16 cellular contexts compared by ENCODE assay signal in genomic region chr5:21391506-21391905, GRCh38.
DNase-seq lines count a peak whose midpoint lies in the region; ATAC-seq, FAIRE-seq and TF ChIP-seq lines count a peak whose summit lies in the region.
"Had no signal": no experiment of that assay in that cellular context is flagged by ENCODE, and none has a peak within 500 bp of the region (broad histone marks: within the 10 kb centered on the region; RNA-seq: fewer than 3 reads in every experiment).

No MANE protein-coding gene starts in this region.

- ATAC-seq in activated CD4-positive, CD25-positive, alpha-beta regulatory T cell treated with anti-CD3 and anti-CD28 coated beads, Interleukin-2, amount 50 U/mL, for 24 hours = no peak

- H3K9me3 ChIP-seq in small intestine (ENCODE audit: control insufficient read depth, low read depth) = no peaks in the 10 kb centered on the region
- H3K9me3 ChIP-seq: prostate gland, SJSA1 had no signal

- no peak overlapping the region for H3K4me3 ChIP-seq in cardiac fibroblast (replicated peaks in 1 of 2; ENCODE audit: low read depth in 2 of 2, low read length in 2 of 2)
- H3K4me3 ChIP-seq in small intestine (ENCODE audit: low read depth in 1 of 2, low read length in 2 of 2) = no peak overlapping the region
- H3K4me3 ChIP-seq: prostate gland, SJSA1 had no signal

- TF ChIP-seq CTCF in cardiac fibroblast (IDR thresholded peaks at IDR 0.05; ENCODE audit: low read depth, low read length) = no peak

- H3K36me3 ChIP-seq in small intestine (ENCODE audit: control insufficient read depth in 2 of 2, insufficient read depth in 2 of 2, low read length in 2 of 2) = no peaks in the 10 kb centered on the region
- H3K36me3 ChIP-seq: prostate gland, SJSA1 had no signal

- 54 to 72% (median 71%) methylated on average over 1 of the region's 1 CpG for WGBS in small intestine, 3 donors

- no peak overlapping the region for H3K27ac ChIP-seq in small intestine (ENCODE audit: low read depth in 1 of 2, low read length in 1 of 2)
- H3K27ac ChIP-seq: prostate gland, SJSA1 had no signal

- intact Hi-C loops in posterior cingulate gyrus (cut with DNase I) = no loop called here

- no peaks in the 10 kb centered on the region for H3K27me3 ChIP-seq in small intestine (ENCODE audit: control insufficient read depth in 2 of 2, insufficient read depth in 2 of 2, low read length in 2 of 2)
- H3K27me3 ChIP-seq: SJSA1 had no signal

- H3K4me1 ChIP-seq in small intestine (ENCODE audit: control insufficient read depth in 2 of 2, insufficient read depth in 1 of 2, low read depth in 1 of 2, low read length in 1 of 2) = no peaks in the 10 kb centered on the region
- H3K4me1 ChIP-seq: prostate gland, SJSA1 had no signal

- FAIRE-seq in small intestine (lab: Jason Lieb, UNC) = no peak
- FAIRE-seq: frontal cortex had no signal

- DNase-seq in NCI-H82 (lab: John Stamatoyannopoulos, UW) = peak; percentile 69
- no peak for DNase-seq in NCI-H82 treated with DMSO at 0.1 percent for 48 hours (lab: John Stamatoyannopoulos, UW; ENCODE audit: unreplicated experiment)
- DNase-seq in NCI-H748 (lab: John Stamatoyannopoulos, UW; ENCODE audit: unreplicated experiment) = peak; percentile 77
- peak; percentile 28 to 49 for DNase-seq in cardiac fibroblast (ENCODE audit: low read depth in 2 of 2)
- DNase-seq in stromal cell of bone marrow (ENCODE audit: low read depth) = peak; percentile 1
- DNase-seq in small intestine = no peak
- no peak for DNase-seq in posterior cingulate gyrus
- DNase-seq: ACHN; activated CD8-positive, alpha-beta memory T cell treated with anti-CD3 and anti-CD28 coated beads, Interleukin-2, amount 50 U/mL, for 4 hours; dermis blood vessel endothelial cell; NCI-H774; stimulated activated CD4-positive, alpha-beta T cell treated with anti-CD3 and anti-CD28 coated beads, Interleukin-2, amount 100 ng/mL, for 24 hours had no signal

Comparison
In these comparisons a context has a peak if more than half of its experiments do, and no peak if none do; other contexts are left out.
1. DNase-seq: peak in NCI-H82 (single experiment), NCI-H748 (single experiment), cardiac fibroblast (2 of 2) and stromal cell of bone marrow (single experiment); none in NCI-H82 treated with DMSO at 0.1 percent for 48 hours (single experiment), small intestine (single experiment) and posterior cingulate gyrus (0 of 10).